In genomic region chr16:84084570-84085270, GRCh38 we compare ENCODE assay signal across 9 cellular contexts. TPM values are rescaled to one million over a fixed set of nuclear protein-coding genes. Genes with fewer than 3 reads are reported as not detected.
A peak's percentile ranks its signal among the peaks of the same experiment; 100 is the strongest.
DNase-seq lines count a peak whose midpoint lies in the region; TF ChIP-seq lines count a peak whose summit lies in the region.
"Had no signal": no experiment of that assay in that cellular context is flagged by ENCODE, and none has a peak within 500 bp of the region (broad histone marks: within the 10 kb centered on the region; RNA-seq: fewer than 3 reads in every experiment).

No MANE protein-coding gene starts in this region.

- no peak overlapping the region for H3K27ac ChIP-seq in mesendoderm (ENCODE audit: low read depth, low read length)

- no peaks in the 10 kb centered on the region for H3K4me1 ChIP-seq in mesendoderm (ENCODE audit: control insufficient read depth, low read depth, low read length)

- H3K79me2 ChIP-seq in mesendoderm (ENCODE audit: control insufficient read depth, insufficient read depth, low read length): no peaks in the 10 kb centered on the region

- DNase-seq in DMS153 (lab: John Stamatoyannopoulos, UW) (peak; percentile 53), HFFc6 (peak; percentile 39), NCI-H510A (lab: John Stamatoyannopoulos, UW) (peak; percentile 31), mesendoderm (peak; percentile 84), GF-D8 (lab: John Stamatoyannopoulos, UW) (no peak)
- peak; percentile 63 for DNase-seq in activated CD4-positive, alpha-beta T cell treated with anti-CD3 and anti-CD28 coated beads, Interleukin-2, amount 50 U/mL, for 4 hours
- DNase-seq in effector CD4-positive, alpha-beta T cell: peak; percentile 57
- peak; percentile 42 to 49 for DNase-seq in stimulated activated CD8-positive, alpha-beta memory T cell treated with anti-CD3 and anti-CD28 coated beads, Interleukin-7, amount 100 ng/mL, for 4 hours (ENCODE audit: low read depth in 2 of 2)

- H3K9me3 Mint-ChIP-seq in HFFc6: no peaks in the 10 kb centered on the region
- H3K9me3 Mint-ChIP-seq: activated naive CD4-positive, alpha-beta T cell treated with anti-CD3 and anti-CD28 coated beads, Interleukin-2, amount 50 U/mL, for 24 hours had no signal

- H3K9ac ChIP-seq in mesendoderm (ENCODE audit: low read length): no peak overlapping the region

- no CpG with 5 or more reads among the region's 11 CpGs for WGBS in mesendoderm (ENCODE audit: extremely low coverage, insufficient coverage, low lambda C conversion rate)

- no peak overlapping the region for H4K8ac ChIP-seq in mesendoderm (ENCODE audit: low read depth, low read length)

- no peaks in the 10 kb centered on the region for H3K79me1 ChIP-seq in mesendoderm (ENCODE audit: low read length)

- no peak overlapping the region for H3K4me3 Mint-ChIP-seq in HFFc6
- H3K4me3 Mint-ChIP-seq: activated naive CD4-positive, alpha-beta T cell treated with anti-CD3 and anti-CD28 coated beads, Interleukin-2, amount 50 U/mL, for 24 hours had no signal

- TF ChIP-seq CTCF in HFFc6 (IDR thresholded peaks at IDR 0.05): peak; percentile 86

- H2BK15ac ChIP-seq in mesendoderm (replicated peaks; ENCODE audit: low read depth): no peak overlapping the region

- H3K4me1 Mint-ChIP-seq in HFFc6 (ENCODE audit: low read depth): no peaks in the 10 kb centered on the region

- no peak overlapping the region for H2AK5ac ChIP-seq in mesendoderm (ENCODE audit: low read length)

- no peak overlapping the region for H3K4ac ChIP-seq in mesendoderm (ENCODE audit: low read depth, low read length)

- H3K27me3 Mint-ChIP-seq in HFFc6 (ENCODE audit: insufficient read depth): no peaks in the 10 kb centered on the region
- H3K27me3 Mint-ChIP-seq: activated naive CD4-positive, alpha-beta T cell treated with anti-CD3 and anti-CD28 coated beads, Interleukin-2, amount 50 U/mL, for 24 hours had no signal

- H3K56ac ChIP-seq in mesendoderm (ENCODE audit: low read length): no peak overlapping the region

- peaks cover 14% of the 10 kb centered on the region for H3K36me3 ChIP-seq in mesendoderm (ENCODE audit: control insufficient read depth, insufficient read depth, low read length)

- no peak overlapping the region for H2BK120ac ChIP-seq in mesendoderm (ENCODE audit: low read depth, low read length)

- no peak overlapping the region for H2BK5ac ChIP-seq in mesendoderm (ENCODE audit: low read length)

- no peaks in the 10 kb centered on the region for H3K27me3 ChIP-seq in mesendoderm (ENCODE audit: insufficient read depth, low read length, poor library complexity)

- no peak overlapping the region for H3K4me2 ChIP-seq in mesendoderm (ENCODE audit: low read length)

- H3K23ac ChIP-seq in mesendoderm (ENCODE audit: low read length): no peak overlapping the region

- H3K18ac ChIP-seq in mesendoderm (ENCODE audit: low read length): no peak overlapping the region

- H3K27ac Mint-ChIP-seq in HFFc6: no peak overlapping the region
- H3K27ac Mint-ChIP-seq: activated naive CD4-positive, alpha-beta T cell treated with anti-CD3 and anti-CD28 coated beads, Interleukin-2, amount 50 U/mL, for 24 hours had no signal

- H4K5ac ChIP-seq in mesendoderm (ENCODE audit: low read length): no peak overlapping the region

- H3K36me3 Mint-ChIP-seq in HFFc6 (ENCODE audit: low read depth): peaks cover 15% of the 10 kb centered on the region; the same call in 1 of the 2 replicates

- no peak overlapping the region for H3K4me3 ChIP-seq in mesendoderm (ENCODE audit: low read length)

RNA-seq across cellular contexts. Expression of gene MBTPS1, which starts 32.0 kb away (rescaled TPM):
- total RNA-seq in HFFc6 (2021; fragmentation: NEBNext Ultra II Directional; extraction: Animal tissue kit (Norgen Biotek cat#: 25700)): 100 to 1,000 TPM in 4 of 6 experiments, 10 to 100 TPM in 2; 96.6 to 123 (median 102) TPM
- 47.5 TPM for polyA plus RNA-seq in mesendoderm (2013, experiment 1 of 2)
- polyA plus RNA-seq in mesendoderm (2013, experiment 2 of 2): 46.5 TPM

RNA-seq across cellular contexts. Expression of gene SLC38A8, which starts 42.1 kb away (rescaled TPM):
- total RNA-seq in HFFc6 (2021; fragmentation: NEBNext Ultra II Directional; extraction: Animal tissue kit (Norgen Biotek cat#: 25700)): not detected
- not detected for polyA plus RNA-seq in mesendoderm (2013, experiment 1 of 2)
- 0.11 TPM for polyA plus RNA-seq in mesendoderm (2013, experiment 2 of 2)
